ENCODE assay signal across 21 cellular contexts in the genomic region with DNA sequence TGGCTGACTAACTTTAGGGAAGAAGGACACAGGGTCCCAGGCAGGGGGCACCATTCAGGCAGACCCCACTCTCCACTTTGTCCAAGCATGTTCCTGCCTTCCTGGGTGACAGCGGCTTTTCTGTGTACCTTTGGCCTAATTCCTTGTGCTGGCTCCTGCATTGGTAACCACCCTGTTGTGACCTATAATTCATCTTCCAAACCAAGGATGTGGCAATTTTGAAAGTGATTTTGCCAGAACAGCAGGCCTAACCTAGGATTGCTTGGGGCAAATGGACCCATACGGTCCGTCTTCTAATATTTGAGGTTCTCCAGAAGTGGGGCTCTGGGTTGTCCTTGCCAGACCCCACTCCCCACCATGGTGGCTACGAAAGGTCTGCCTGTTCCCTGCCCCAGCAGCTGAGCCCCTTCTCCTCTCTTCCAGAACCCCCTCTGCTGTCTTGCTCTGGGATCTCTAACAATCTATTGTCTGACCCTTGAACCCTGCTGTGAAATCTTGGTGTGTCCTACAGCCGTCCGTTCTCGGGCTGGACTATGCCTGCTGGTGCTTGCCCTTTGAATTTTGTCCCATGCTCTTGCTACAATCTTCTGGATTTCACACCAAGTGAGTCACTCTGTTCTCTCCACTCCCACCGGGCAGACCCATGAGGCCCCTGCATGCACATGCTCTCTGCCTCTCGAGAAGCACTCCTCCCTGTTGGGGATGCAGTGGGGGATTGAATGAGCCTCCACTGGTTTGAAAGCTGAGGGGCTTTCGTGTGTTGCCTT.
DNase-seq lines count a peak whose midpoint lies in the region; ATAC-seq, FAIRE-seq and TF ChIP-seq lines count a peak whose summit lies in the region.
"Had no signal": no experiment of that assay in that cellular context is flagged by ENCODE, and none has a peak within 500 bp of the region (broad histone marks: within the 10 kb centered on the region; RNA-seq: fewer than 3 reads in every experiment).

No MANE protein-coding gene starts in this region.

- no peak for TF ChIP-seq CTCF in cardiac fibroblast (IDR thresholded peaks at IDR 0.05; ENCODE audit: low read depth, low read length)

- no peak overlapping the region for H3K4me3 ChIP-seq in cardiac fibroblast (replicated peaks in 1 of 2; ENCODE audit: low read depth in 2 of 2, low read length in 2 of 2)
- H3K4me3 ChIP-seq: cardiac muscle cell, gastrocnemius medialis, HAP-1, vagina had no signal

- ATAC-seq in left cardiac atrium = peak; percentile 64 to 77
- ATAC-seq in GM18519 (IDR thresholded peaks at IDR 0.05; ENCODE audit: low FRiP score, unreplicated experiment) = no peak
- ATAC-seq: activated naive CD8-positive, alpha-beta T cell treated with anti-CD3 and anti-CD28 coated beads, Interleukin-2, amount 50 U/mL, for 24 hours; activated T-helper 17 cell treated with anti-CD3 and anti-CD28 coated beads, Interleukin-2, amount 50 U/mL, for 72 hours; WTC11 had no signal

- DNase-seq in EH (ENCODE audit: low read depth) (peak; percentile 17), cardiac fibroblast (ENCODE audit: low read depth in 2 of 2) (peak; percentile 52 to 93), left cardiac atrium (peak; percentile 66), posterior vena cava (ENCODE audit: low spot score) (peak; percentile 87), NCI-H226 (no peak), GM19239 (ENCODE audit: insufficient read length, low spot score) (no peak)
- DNase-seq in activated effector memory CD4-positive, alpha-beta T cell treated with Interleukin-2 at 50 U/mL for 16 hours = no peak
- DNase-seq: activated CD4-positive, alpha-beta T cell treated with anti-CD3 and anti-CD28 coated beads, Interleukin-2, amount 50 U/mL, for 4 hours; activated CD8-positive, alpha-beta memory T cell treated with anti-CD3 and anti-CD28 coated beads, Interleukin-2, amount 50 U/mL, for 4 hours; activated naive CD8-positive, alpha-beta T cell treated with anti-CD3 and anti-CD28 coated beads, Interleukin-2, amount 50 U/mL, for 24 hours; EL; islet precursor cell; NCI-H187; T-helper 9 cell had no signal

- no peak for FAIRE-seq in GM19239 (lab: Jason Lieb, UNC)

- intact Hi-C loops in left cardiac atrium (cut with DNase I) = no loop called here
- intact Hi-C loops in posterior vena cava (cut with DNase I) = no loop called here

Comparison
In these comparisons a context has a peak if more than half of its experiments do, and no peak if none do; other contexts are left out.
1. DNase-seq: peak in EH (single experiment), cardiac fibroblast (2 of 2), left cardiac atrium (single experiment) and posterior vena cava (single experiment); none in NCI-H226 (single experiment), GM19239 (single experiment) and activated effector memory CD4-positive, alpha-beta T cell treated with Interleukin-2 at 50 U/mL for 16 hours (single experiment).